Comparison of ENCODE assay signal across 1 cellular context in the genomic region with DNA sequence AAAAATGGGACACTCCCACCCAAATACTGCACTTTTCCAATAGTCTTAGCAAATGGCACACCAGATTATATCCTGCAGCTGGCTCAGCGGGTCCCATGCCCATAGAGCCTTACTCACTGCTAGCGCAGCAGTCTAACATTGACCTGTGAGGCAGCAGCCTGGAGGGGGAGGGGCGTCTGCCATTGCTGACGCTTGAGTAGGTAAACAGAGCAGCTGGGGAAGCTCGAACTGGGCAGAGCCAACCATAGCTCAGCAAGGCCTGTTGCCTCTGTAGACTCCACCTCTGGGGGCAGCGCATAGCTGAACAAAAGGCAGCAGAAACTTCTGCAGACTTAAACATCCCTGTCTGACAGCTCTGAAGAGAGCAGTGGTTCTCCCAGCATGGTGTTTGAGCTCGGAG.
TF ChIP-seq lines count a peak whose summit lies in the region.

No MANE protein-coding gene starts in this region.

TF ChIP-seq in H1, 55 proteins besides CTCF, POLR2A, EP300 and RAD21 (continued from another document):
- TF ChIP-seq TAF1 (IDR thresholded peaks at IDR 0.05; ENCODE audit: low read depth, low read length): no peak
- no peak for TF ChIP-seq SP1 (IDR thresholded peaks at IDR 0.05; ENCODE audit: low read depth, low read length)
- TF ChIP-seq CHD1 (IDR thresholded peaks at IDR 0.05; ENCODE audit: low read depth, low read length): no peak
- TF ChIP-seq, protein P1, sequence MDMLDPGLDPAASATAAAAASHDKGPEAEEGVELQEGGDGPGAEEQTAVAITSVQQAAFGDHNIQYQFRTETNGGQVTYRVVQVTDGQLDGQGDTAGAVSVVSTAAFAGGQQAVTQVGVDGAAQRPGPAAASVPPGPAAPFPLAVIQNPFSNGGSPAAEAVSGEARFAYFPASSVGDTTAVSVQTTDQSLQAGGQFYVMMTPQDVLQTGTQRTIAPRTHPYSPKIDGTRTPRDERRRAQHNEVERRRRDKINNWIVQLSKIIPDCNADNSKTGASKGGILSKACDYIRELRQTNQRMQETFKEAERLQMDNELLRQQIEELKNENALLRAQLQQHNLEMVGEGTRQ (IDR thresholded peaks at IDR 0.05; ENCODE audit: low read length): no peak
- no peak for TF ChIP-seq SRF (IDR thresholded peaks at IDR 0.05; ENCODE audit: low read depth, low read length)
- TF ChIP-seq PHF8 (conservative IDR thresholded peaks at IDR 0.05; ENCODE audit: low read depth, low read length): no peak
